8 cellular contexts compared by ENCODE assay signal in the genomic region with DNA sequence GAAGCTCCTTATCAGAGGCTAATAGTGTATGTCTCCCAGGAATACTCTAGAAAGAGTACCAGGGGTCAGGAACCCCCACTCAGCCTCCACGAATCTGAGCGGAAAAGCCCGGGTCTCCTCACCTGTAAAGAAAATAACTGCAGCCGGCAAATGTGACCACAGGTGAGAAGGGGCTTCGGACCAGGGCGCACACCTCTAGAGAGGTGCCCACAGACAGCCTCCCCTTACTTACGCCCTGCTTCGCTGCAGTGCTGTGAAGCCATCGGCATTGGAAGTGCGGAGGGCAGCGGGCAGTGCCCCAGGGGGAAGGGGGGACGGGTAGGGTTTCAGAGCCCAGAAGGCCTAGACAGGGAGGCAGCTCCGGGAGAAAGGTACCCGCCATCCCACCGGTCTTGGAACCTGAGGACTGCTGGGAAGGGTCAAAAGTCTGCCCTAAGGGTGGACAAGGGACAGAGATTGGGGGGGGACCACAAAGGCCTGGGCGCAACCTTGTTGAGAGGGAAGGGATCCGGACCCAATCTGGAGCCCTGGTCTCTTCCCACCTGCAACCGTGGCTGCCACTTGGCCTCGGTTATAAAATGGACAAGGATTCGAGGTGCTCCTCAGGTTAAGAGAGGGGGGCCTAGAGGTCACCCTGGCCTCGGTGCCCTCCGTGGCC. TPM values are rescaled to one million over a fixed set of nuclear protein-coding genes. Genes with fewer than 3 reads are reported as not detected.
DNase-seq lines count a peak whose midpoint lies in the region; ATAC-seq and TF ChIP-seq lines count a peak whose summit lies in the region.

No MANE protein-coding gene starts in this region.

- H3K27ac ChIP-seq in CD4-positive, alpha-beta T cell (ENCODE audit: low read depth, low read length) = no peak overlapping the region
- no peak overlapping the region for H3K27ac ChIP-seq in RWPE2 (ENCODE audit: poor library complexity, severe bottlenecking)
- peak overlapping the region; percentile 84 for H3K27ac ChIP-seq in parathyroid adenoma

- POLR2A ChIA-PET in CD4-positive, alpha-beta T cell (lab: Charles Lee) = no interaction called here

- H3K9me3 ChIP-seq in CD4-positive, alpha-beta T cell (ENCODE audit: control insufficient read depth, low read length) = no peaks in the 10 kb centered on the region
- H3K9me3 ChIP-seq in RWPE2 (ENCODE audit: severe bottlenecking) = no peaks in the 10 kb centered on the region
- no peaks in the 10 kb centered on the region for H3K9me3 ChIP-seq in parathyroid adenoma (ENCODE audit: control insufficient read depth, low read length)

- no peak for ATAC-seq in CD4-positive, alpha-beta T cell (ENCODE audit: poor library complexity)
- ATAC-seq in RWPE2 (ENCODE audit: low read depth) (no peak), GM21367 (IDR thresholded peaks at IDR 0.05; ENCODE audit: unreplicated experiment) (no peak)

- no peak overlapping the region for H3K27ac Mint-ChIP-seq in CD4-positive, alpha-beta T cell

- H3K79me2 ChIP-seq in parathyroid adenoma = peaks cover 4% of the 10 kb centered on the region

- peaks cover 64% of the 10 kb centered on the region for H3K27me3 Mint-ChIP-seq in CD4-positive, alpha-beta T cell

- H3K36me3 ChIP-seq in RWPE2 (ENCODE audit: low read depth) (no peaks in the 10 kb centered on the region), parathyroid adenoma (ENCODE audit: control insufficient read depth, insufficient read depth, low read length) (no peaks in the 10 kb centered on the region)

- H3K4me2 ChIP-seq in parathyroid adenoma (ENCODE audit: low read length) = peak overlapping the region; percentile 91

- no peak for DNase-seq in CD4-positive, alpha-beta T cell
- DNase-seq in RWPE2 (ENCODE audit: low spot score) (no peak), fibroblast of the aortic adventitia (ENCODE audit: low read depth) (no peak), superior temporal gyrus (ENCODE audit: extremely low spot score) (no peak), C1 segment of cervical spinal cord (lab: John Stamatoyannopoulos, UW) (no peak), NCI-H524 treated with DMSO at 0.1 percent for 48 hours (lab: John Stamatoyannopoulos, UW) (no peak)

- peaks cover 9% of the 10 kb centered on the region for H3K4me1 ChIP-seq in RWPE2 (ENCODE audit: insufficient read depth, poor library complexity, severe bottlenecking)
- H3K4me1 ChIP-seq in parathyroid adenoma = peaks cover 51% of the 10 kb centered on the region

- peak overlapping the region; percentile 88 for H2AFZ ChIP-seq in parathyroid adenoma

- no peak for TF ChIP-seq CTCF in CD4-positive, alpha-beta T cell (IDR thresholded peaks at IDR 0.05)
- TF ChIP-seq CTCF in RWPE2 (IDR thresholded peaks at IDR 0.05; ENCODE audit: poor library complexity, severe bottlenecking) (no peak), fibroblast of the aortic adventitia (IDR thresholded peaks at IDR 0.05; ENCODE audit: insufficient read depth, low read length) (no peak), parathyroid adenoma (IDR thresholded peaks at IDR 0.05) (no peak)

- peaks cover 46% of the 10 kb centered on the region for H3K27me3 ChIP-seq in CD4-positive, alpha-beta T cell (ENCODE audit: control insufficient read depth, insufficient read depth, low read length)
- H3K27me3 ChIP-seq in RWPE2 (ENCODE audit: insufficient read depth, poor library complexity, severe bottlenecking) (no peaks in the 10 kb centered on the region), parathyroid adenoma (ENCODE audit: control insufficient read depth, insufficient read depth, low read length) (no peaks in the 10 kb centered on the region)

- H3K9ac ChIP-seq in parathyroid adenoma = no peak overlapping the region

- peak overlapping the region; percentile 59 for H3K4me3 ChIP-seq in RWPE2 (ENCODE audit: severe bottlenecking)
- H3K4me3 ChIP-seq in fibroblast of the aortic adventitia (ENCODE audit: low read depth, low read length) = peak overlapping the region; percentile 76
- H3K4me3 ChIP-seq in parathyroid adenoma (ENCODE audit: low read depth, low read length) = peak overlapping the region; percentile 81

- intact Hi-C loops in CD4-positive, alpha-beta T cell (cut with DNase I, micrococcal nuclease) = no loop called here

- CTCF ChIA-PET in CD4-positive, alpha-beta T cell (lab: Charles Lee) = no interaction called here

- peak overlapping the region; percentile 60 for H3K4me3 Mint-ChIP-seq in CD4-positive, alpha-beta T cell

- no peaks in the 10 kb centered on the region for H3K4me1 Mint-ChIP-seq in CD4-positive, alpha-beta T cell (ENCODE audit: low read depth)

- H3K9me3 Mint-ChIP-seq in CD4-positive, alpha-beta T cell = no peaks in the 10 kb centered on the region

- no peaks in the 10 kb centered on the region for H3K36me3 Mint-ChIP-seq in CD4-positive, alpha-beta T cell (ENCODE audit: low read depth)

RNA-seq across cellular contexts. Expression of a gene that starts 0.6 kb away (rescaled TPM):
- total RNA-seq in CD4-positive, alpha-beta T cell = not detected
- 7.0 and 50.9 TPM in 2 replicates for total RNA-seq in fibroblast of the aortic adventitia (ENCODE audit: low replicate concordance)
